In the genomic region with DNA sequence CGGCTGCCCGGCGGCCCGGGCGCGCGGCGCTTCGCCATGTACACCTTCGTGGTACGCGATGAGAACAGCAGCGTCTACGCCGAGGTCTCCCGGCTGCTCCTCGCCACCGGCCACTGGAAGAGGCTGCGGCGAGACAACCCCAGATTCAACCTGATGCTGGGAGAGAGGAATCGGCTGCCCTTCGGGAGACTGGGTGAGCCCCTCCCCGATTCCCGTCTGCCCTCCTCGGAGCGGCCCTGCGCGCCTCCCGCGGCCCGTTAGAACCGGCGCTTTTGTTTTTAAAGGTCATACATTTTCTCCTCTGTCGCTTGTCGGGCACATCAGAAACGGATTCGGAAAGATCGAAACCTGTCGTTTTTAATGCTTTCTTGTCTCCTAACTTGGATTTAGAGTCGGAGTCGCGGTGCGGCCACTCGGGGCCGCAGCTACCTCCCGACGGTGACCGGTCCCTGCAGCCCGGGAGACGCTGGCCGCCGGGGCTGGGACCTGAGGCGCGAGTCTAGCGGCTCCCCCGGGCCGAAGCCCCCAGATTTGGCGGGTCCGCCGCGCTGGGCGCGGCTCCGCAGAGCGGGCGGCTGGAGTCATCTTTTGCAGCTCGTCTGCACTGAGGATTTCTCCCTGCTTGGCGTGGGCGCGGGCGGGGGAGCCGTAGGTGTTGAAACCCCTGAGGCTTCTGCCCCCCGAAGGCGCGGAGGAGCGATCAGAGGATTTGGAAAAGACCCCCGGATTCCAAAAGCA, we compare ENCODE assay signal across 8 cellular contexts. TPM values are rescaled to one million over a fixed set of nuclear protein-coding genes. Genes with fewer than 3 reads are reported as not detected.
DNase-seq lines count a peak whose midpoint lies in the region; ATAC-seq and TF ChIP-seq lines count a peak whose summit lies in the region.

No MANE protein-coding gene starts in this region.

- POLR2A ChIA-PET in activated CD4-positive, alpha-beta T cell treated with anti-CD3 and anti-CD28 coated beads, Interleukin-2, amount 10 ng/mL, durations not matched to agents 7 days and 5 days (lab: Charles Lee), result interaction anchor here (0.6 to 0.7 kb wide), 2 partner anchors 138 to 352 kb away, joined by 3 to 11 read pairs; no protein-coding TSS in a partner anchor

- no peaks in the 10 kb centered on the region for H3K27me3 ChIP-seq in Loucy (ENCODE audit: insufficient read depth, low read length, poor library complexity, severe bottlenecking)
- H3K27me3 ChIP-seq in dorsolateral prefrontal cortex, result no peaks in the 10 kb centered on the region

- 0 to 1% methylated on average over 47 to 59 of the region's 77 CpGs for WGBS in lower leg skin, 2 donors

- no peaks in the 10 kb centered on the region for H3K9me3 Mint-ChIP-seq in activated CD4-positive, alpha-beta T cell treated with anti-CD3 and anti-CD28 coated beads, Interleukin-2, amount 10 ng/mL, durations not matched to agents 7 days and 5 days

- H2AFZ ChIP-seq in Loucy (ENCODE audit: low read length), result peak overlapping the region; percentile 70

- peak; percentile 13 for ATAC-seq in GM21576 (IDR thresholded peaks at IDR 0.05; ENCODE audit: unreplicated experiment)

- no peak for TF ChIP-seq CTCF in Loucy (conservative IDR thresholded peaks at IDR 0.05; ENCODE audit: low read length)
- peak in 4 of 56 donors; percentile 15 to 29 (median 20) for TF ChIP-seq CTCF in dorsolateral prefrontal cortex (IDR thresholded peaks at IDR 0.05 in 54 of 56, conservative IDR thresholded peaks at IDR 0.05 in 2 of 56; ENCODE audit: low read depth in 1 of 56, partially characterized antibody in 56 of 56)
- no peak for TF ChIP-seq CTCF in lower leg skin (IDR thresholded peaks at IDR 0.05)

- peak; percentile 64 for DNase-seq in DMS 273 (lab: John Stamatoyannopoulos, UW; ENCODE audit: unreplicated experiment)
- DNase-seq in activated CD4-positive, alpha-beta T cell treated with anti-CD3 and anti-CD28 coated beads, Interleukin-2, amount 10 ng/mL, durations not matched to agents 7 days and 5 days, result peak; percentile 30
- peak in 6 of 10 donors; percentile 21 to 61 (median 45) for DNase-seq in dorsolateral prefrontal cortex
- peak; percentile 17 to 87 for DNase-seq in lower leg skin (ENCODE audit: low spot score in 2 of 2)
- peak; percentile 13 for DNase-seq in stimulated activated CD8-positive, alpha-beta memory T cell treated with anti-CD3 and anti-CD28 coated beads, Interleukin-15, amount 100 ng/mL, for 24 hours (ENCODE audit: low read depth)
- no peak for DNase-seq in GOT3 (lab: John Stamatoyannopoulos, UW)

- peak overlapping the region; percentile 49 to 98 (median 94) for H3K27ac ChIP-seq in dorsolateral prefrontal cortex

- intact Hi-C loops in dorsolateral prefrontal cortex (cut with DNase I) (loop anchor here (1.0 to 10.0 kb wide), 6 partner anchors 60 to 428 kb away; a partner anchor contains a TSS), lower leg skin (cut with DNase I; ENCODE audit: low total_unique reads) (loop anchor here (10.0 kb wide), 1 partner anchor 242 kb away; a partner anchor contains a TSS)

- H3K27me3 Mint-ChIP-seq in activated CD4-positive, alpha-beta T cell treated with anti-CD3 and anti-CD28 coated beads, Interleukin-2, amount 10 ng/mL, durations not matched to agents 7 days and 5 days, result no peaks in the 10 kb centered on the region

- H3K4me1 Mint-ChIP-seq in activated CD4-positive, alpha-beta T cell treated with anti-CD3 and anti-CD28 coated beads, Interleukin-2, amount 10 ng/mL, durations not matched to agents 7 days and 5 days, result peaks cover 34% of the 10 kb centered on the region

- H3K4me3 Mint-ChIP-seq in activated CD4-positive, alpha-beta T cell treated with anti-CD3 and anti-CD28 coated beads, Interleukin-2, amount 10 ng/mL, durations not matched to agents 7 days and 5 days, result peak overlapping the region; percentile 93

- H3F3A ChIP-seq in Loucy (ENCODE audit: low read depth), result no peaks in the 10 kb centered on the region

- H3K36me3 Mint-ChIP-seq in activated CD4-positive, alpha-beta T cell treated with anti-CD3 and anti-CD28 coated beads, Interleukin-2, amount 10 ng/mL, durations not matched to agents 7 days and 5 days (ENCODE audit: low read depth), result peaks cover 20% of the 10 kb centered on the region

- peaks cover 38% of the 10 kb centered on the region for H3K4me1 ChIP-seq in Loucy (ENCODE audit: insufficient read depth, low read length, poor library complexity, severe bottlenecking)

- H3K27ac Mint-ChIP-seq in activated CD4-positive, alpha-beta T cell treated with anti-CD3 and anti-CD28 coated beads, Interleukin-2, amount 10 ng/mL, durations not matched to agents 7 days and 5 days, result peak overlapping the region; percentile 88

- no peak for TF ChIP-seq POLR2A in lower leg skin (IDR thresholded peaks at IDR 0.05)

- CTCF ChIA-PET in activated CD4-positive, alpha-beta T cell treated with anti-CD3 and anti-CD28 coated beads, Interleukin-2, amount 10 ng/mL, durations not matched to agents 7 days and 5 days (lab: Charles Lee), result no interaction called here

- H3K36me3 ChIP-seq in Loucy (ENCODE audit: insufficient read depth, low read length), result no peaks in the 10 kb centered on the region

- peaks cover 41% of the 10 kb centered on the region for H3K79me2 ChIP-seq in Loucy (ENCODE audit: insufficient read depth, low read length)

- H4K20me1 ChIP-seq in Loucy (ENCODE audit: insufficient read depth, low read length, poor library complexity, severe bottlenecking), result no peaks in the 10 kb centered on the region

- peak overlapping the region; percentile 94 for H3K4me2 ChIP-seq in Loucy (ENCODE audit: low read depth, low read length, poor library complexity, severe bottlenecking)

- H3K4me3 ChIP-seq in Loucy (ENCODE audit: low read length, poor library complexity, severe bottlenecking) (peak overlapping the region; percentile 90), dorsolateral prefrontal cortex (peak overlapping the region; percentile 53 to 98 (median 90)), lower leg skin (ENCODE audit: low read depth, poor library complexity, severe bottlenecking) (peak overlapping the region; percentile 87)

- peak overlapping the region; percentile 78 for H3K9ac ChIP-seq in Loucy (ENCODE audit: low read depth, low read length, poor library complexity, severe bottlenecking)

- H3K9me3 ChIP-seq in Loucy (ENCODE audit: insufficient read depth, low read depth, low read length), result no peaks in the 10 kb centered on the region

- H3K9me2 ChIP-seq in Loucy (replicated peaks; ENCODE audit: low read depth, low read length), result no peaks in the 10 kb centered on the region

RNA-seq across cellular contexts. Expression of a gene that starts 0.5 kb away (rescaled TPM):
- 10 to 100 TPM; 38.5 to 38.6 TPM for total RNA-seq in activated CD4-positive, alpha-beta T cell treated with anti-CD3 and anti-CD28 coated beads, Interleukin-2, amount 10 ng/mL, durations not matched to agents 7 days and 5 days
- total RNA-seq in dorsolateral prefrontal cortex, result 10 to 100 TPM; 43.6 to 88.0 (median 62.9) TPM
- 10 to 100 TPM; 14.8 to 25.5 (median 21.2) TPM for total RNA-seq in lower leg skin

RNA-seq across cellular contexts. Expression of a gene that starts 49.0 kb away (rescaled TPM):
- 1 to 10 TPM; 4.1 to 4.2 TPM for total RNA-seq in activated CD4-positive, alpha-beta T cell treated with anti-CD3 and anti-CD28 coated beads, Interleukin-2, amount 10 ng/mL, durations not matched to agents 7 days and 5 days
- total RNA-seq in dorsolateral prefrontal cortex, result 10 to 100 TPM; 22.6 to 76.9 (median 45.9) TPM
- 10 to 100 TPM; 10.5 to 24.8 (median 12.8) TPM for total RNA-seq in lower leg skin

RNA-seq across cellular contexts. Expression of a gene that starts 59.8 kb away (rescaled TPM):
- 10 to 100 TPM; 34.6 to 35.2 TPM for total RNA-seq in activated CD4-positive, alpha-beta T cell treated with anti-CD3 and anti-CD28 coated beads, Interleukin-2, amount 10 ng/mL, durations not matched to agents 7 days and 5 days
- 10 to 100 TPM; 10.4 to 27.6 (median 17.8) TPM for total RNA-seq in dorsolateral prefrontal cortex
- total RNA-seq in lower leg skin, result 10 to 100 TPM; 12.4 to 17.0 (median 16.1) TPM
